In genomic region chr2:151824886-151825285, GRCh38 we compare ENCODE assay signal across 1 cellular context.
TF ChIP-seq lines count a peak whose summit lies in the region.

No MANE protein-coding gene starts in this region.

TF ChIP-seq in WTC11, 78 proteins besides CTCF, POLR2A, EP300 and RAD21 (continued from another document):
- TF ChIP-seq USF1 (CRISPR knock-in tag; IDR thresholded peaks at IDR 0.05) (no peak), PRRX2 (CRISPR knock-in tag; IDR thresholded peaks at IDR 0.05) (no peak), ZNF232 (CRISPR knock-in tag; IDR thresholded peaks at IDR 0.05) (no peak), ZNF532 (CRISPR knock-in tag; IDR thresholded peaks at IDR 0.05; ENCODE audit: borderline replicate concordance) (no peak)
- TF ChIP-seq, protein P1, sequence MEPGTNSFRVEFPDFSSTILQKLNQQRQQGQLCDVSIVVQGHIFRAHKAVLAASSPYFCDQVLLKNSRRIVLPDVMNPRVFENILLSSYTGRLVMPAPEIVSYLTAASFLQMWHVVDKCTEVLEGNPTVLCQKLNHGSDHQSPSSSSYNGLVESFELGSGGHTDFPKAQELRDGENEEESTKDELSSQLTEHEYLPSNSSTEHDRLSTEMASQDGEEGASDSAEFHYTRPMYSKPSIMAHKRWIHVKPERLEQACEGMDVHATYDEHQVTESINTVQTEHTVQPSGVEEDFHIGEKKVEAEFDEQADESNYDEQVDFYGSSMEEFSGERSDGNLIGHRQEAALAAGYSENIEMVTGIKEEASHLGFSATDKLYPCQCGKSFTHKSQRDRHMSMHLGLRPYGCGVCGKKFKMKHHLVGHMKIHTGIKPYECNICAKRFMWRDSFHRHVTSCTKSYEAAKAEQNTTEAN (CRISPR knock-in tag; IDR thresholded peaks at IDR 0.05), result no peak
